ENCODE assay signal across 9 cellular contexts in the genomic region with DNA sequence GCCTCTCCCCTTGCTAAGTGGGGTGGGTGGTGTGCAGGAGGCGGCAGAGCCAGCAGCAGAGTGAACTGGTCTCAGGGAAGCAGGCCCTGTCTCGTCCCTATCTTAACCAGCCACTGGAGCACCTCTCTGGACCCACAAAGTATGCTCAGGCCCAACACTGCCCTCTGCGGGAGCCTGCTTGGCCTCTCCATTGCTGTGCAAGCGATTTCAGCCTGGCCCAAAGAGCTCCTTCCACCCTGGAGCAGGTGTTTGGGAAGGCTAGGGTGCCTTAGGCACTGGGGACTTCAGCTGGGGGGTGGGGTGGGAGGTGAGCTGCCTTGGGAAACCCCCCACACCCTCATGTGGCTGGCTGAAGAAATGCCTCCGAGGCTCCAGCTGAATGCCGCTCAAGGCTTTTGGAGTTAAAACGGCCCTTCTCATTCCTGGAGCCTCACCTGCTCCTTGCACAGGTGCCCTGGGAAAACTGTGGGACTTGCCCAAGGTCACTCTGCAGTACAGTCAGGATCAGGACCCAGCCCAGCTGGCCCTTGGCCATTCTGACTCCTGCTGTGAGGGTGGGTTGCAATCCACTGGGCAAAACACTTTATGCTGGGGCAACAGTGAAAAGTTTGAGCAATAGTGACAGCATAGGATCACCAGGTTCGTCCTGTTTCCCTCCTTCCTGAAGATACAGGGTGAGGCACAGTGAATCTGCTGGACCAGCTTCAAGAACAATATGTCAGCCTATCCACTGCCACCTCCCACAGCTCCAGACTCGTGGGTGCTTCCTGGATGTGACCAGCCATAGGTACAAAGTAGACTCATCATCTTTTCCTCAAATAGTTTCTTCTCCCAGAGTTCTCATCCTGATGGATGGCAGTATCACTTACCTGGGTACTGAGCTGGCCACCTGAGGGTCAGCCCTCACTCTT. TPM values are rescaled to one million over a fixed set of nuclear protein-coding genes. Genes with fewer than 3 reads are reported as not detected.
DNase-seq lines count a peak whose midpoint lies in the region; ATAC-seq and TF ChIP-seq lines count a peak whose summit lies in the region.
"Had no signal": no experiment of that assay in that cellular context is flagged by ENCODE, and none has a peak within 500 bp of the region (broad histone marks: within the 10 kb centered on the region; RNA-seq: fewer than 3 reads in every experiment).

No MANE protein-coding gene starts in this region.

- H3F3A ChIP-seq in GM23338 (replicated peaks; ENCODE audit: low read depth) (peaks cover 8% of the 10 kb centered on the region; the same call in 1 of the 2 replicates), PC-3 (ENCODE audit: low read length, unreplicated experiment) (no peaks in the 10 kb centered on the region)

- H3K4me3 ChIP-seq in AG10803 (ENCODE audit: low read length) (no peak overlapping the region), GM23338 (no peak overlapping the region), PC-3 (ENCODE audit: low read length) (no peak overlapping the region), parathyroid adenoma (ENCODE audit: low read depth, low read length) (no peak overlapping the region)

- ATAC-seq in GM23338, result peak; percentile 93
- ATAC-seq in PC-3, result peak; percentile 97
- no peak for ATAC-seq in GM18907 (IDR thresholded peaks at IDR 0.05; ENCODE audit: unreplicated experiment)
- ATAC-seq in HG02759 (IDR thresholded peaks at IDR 0.05; ENCODE audit: unreplicated experiment), result no peak

- H3K9ac ChIP-seq in PC-3 (ENCODE audit: low read length), result no peak overlapping the region
- H3K9ac ChIP-seq in parathyroid adenoma, result no peak overlapping the region

- H3K27me3 Mint-ChIP-seq in GM23338 (ENCODE audit: insufficient read depth, low read depth, poor library complexity), result peaks cover 13% of the 10 kb centered on the region

- H3K9me2 ChIP-seq in GM23338 (ENCODE audit: insufficient read depth), result no peaks in the 10 kb centered on the region
- H3K9me2 ChIP-seq in PC-3 (replicated peaks; ENCODE audit: low read length), result no peaks in the 10 kb centered on the region

- H3K36me3 Mint-ChIP-seq in GM23338 (ENCODE audit: low read depth), result no peaks in the 10 kb centered on the region

- H2AFZ ChIP-seq in GM23338, result peak overlapping the region; percentile 69
- peak overlapping the region; percentile 14; the same call in 1 of the 2 replicates for H2AFZ ChIP-seq in PC-3 (ENCODE audit: low read length)
- H2AFZ ChIP-seq in parathyroid adenoma, result no peak overlapping the region

- POLR2A ChIA-PET in PC-3 (lab: Charles Lee; ENCODE audit: unreplicated experiment), result interaction anchor here (0.6 kb wide), 4 partner anchors 54 to 95 kb away, joined by 3 to 5 read pairs (median 3); partner anchors contain the start of gene SPHK1

- H3K4me2 ChIP-seq in GM23338 (no peak overlapping the region), PC-3 (ENCODE audit: low read length) (no peak overlapping the region), parathyroid adenoma (ENCODE audit: low read length) (no peak overlapping the region)

- H3K27ac Mint-ChIP-seq in GM23338, result 0 out of 2 replicates have a peak overlapping the region, but pooled peaks have one; percentile 56

- TF ChIP-seq CTCF in AG10803 (conservative IDR thresholded peaks at IDR 0.05; ENCODE audit: low read length) (peak; percentile 69), GM23338 (conservative IDR thresholded peaks at IDR 0.05; ENCODE audit: low read depth in 2 of 2) (peak; percentile 68 to 88), PC-3 (conservative IDR thresholded peaks at IDR 0.05; ENCODE audit: low read depth, low read length) (peak; percentile 91), parathyroid adenoma (IDR thresholded peaks at IDR 0.05) (peak; percentile 65)

- H3K9me3 Mint-ChIP-seq in GM23338, result no peaks in the 10 kb centered on the region

- no peak overlapping the region for H3K4me3 Mint-ChIP-seq in GM23338

- peaks cover 15% of the 10 kb centered on the region for H3K4me1 ChIP-seq in GM23338 (ENCODE audit: insufficient read depth)
- H3K4me1 ChIP-seq in PC-3 (ENCODE audit: insufficient read depth, low read length), result no peaks in the 10 kb centered on the region
- H3K4me1 ChIP-seq in parathyroid adenoma, result no peaks in the 10 kb centered on the region

- H3K9me3 ChIP-seq in PC-3 (ENCODE audit: low read length) (no peaks in the 10 kb centered on the region), parathyroid adenoma (ENCODE audit: control insufficient read depth, low read length) (no peaks in the 10 kb centered on the region)

- H3K36me3 ChIP-seq in GM23338 (ENCODE audit: insufficient read depth), result no peaks in the 10 kb centered on the region
- H3K36me3 ChIP-seq in PC-3 (ENCODE audit: low read depth, low read length), result no peaks in the 10 kb centered on the region
- no peaks in the 10 kb centered on the region for H3K36me3 ChIP-seq in parathyroid adenoma (ENCODE audit: control insufficient read depth, insufficient read depth, low read length)

- intact Hi-C loops in PC-3 (cut with micrococcal nuclease), result loop anchor here (1.0 kb wide), 1 partner anchor 51 kb away; no protein-coding TSS in a partner anchor

- no TSS peak for BruUV-seq in PC-3 (replicated peaks; lab: Mats Ljungman, UMichigan)

- H3K4me1 Mint-ChIP-seq in GM23338, result peaks cover 19% of the 10 kb centered on the region; the same call in 2 of the 3 replicates

- H3K27ac ChIP-seq in GM23338 (ENCODE audit: low read depth) (no peak overlapping the region; the same call in 1 of the 2 replicates), PC-3 (ENCODE audit: low read length) (no peak overlapping the region), parathyroid adenoma (no peak overlapping the region)

- no peaks in the 10 kb centered on the region for H3K27me3 ChIP-seq in GM23338 (ENCODE audit: insufficient read depth)
- no peaks in the 10 kb centered on the region for H3K27me3 ChIP-seq in PC-3 (ENCODE audit: low read length)
- no peaks in the 10 kb centered on the region for H3K27me3 ChIP-seq in parathyroid adenoma (ENCODE audit: control insufficient read depth, insufficient read depth, low read length)

- H3K79me2 ChIP-seq in GM23338 (replicated peaks; ENCODE audit: insufficient read depth) (no peaks in the 10 kb centered on the region), PC-3 (ENCODE audit: low read length) (no peaks in the 10 kb centered on the region), parathyroid adenoma (no peaks in the 10 kb centered on the region)

- CTCF ChIA-PET in PC-3 (lab: Charles Lee), result interaction anchor here (0.5 to 3.1 kb wide), 23 partner anchors 9 to 323 kb away, joined by 3 to 50 read pairs (median 5); partner anchors contain the start of genes AANAT, RHBDF2 and SPHK1

- DNase-seq in AG10803 (ENCODE audit: low read depth) (peak; percentile 54), GM23338 (ENCODE audit: low spot score) (peak; percentile 94), PC-3 (peak; percentile 86), fibroblast of gingiva (ENCODE audit: low read depth) (peak; percentile 42)
- no peak for DNase-seq in activated effector memory CD4-positive, alpha-beta T cell treated with anti-CD3 and anti-CD28 coated beads, Interleukin-2, amount 50 U/mL, for 16 hours

- H4K20me1 ChIP-seq in GM23338 (replicated peaks; ENCODE audit: insufficient read depth) (no peaks in the 10 kb centered on the region), PC-3 (ENCODE audit: low read length) (no peaks in the 10 kb centered on the region)

RNA-seq across cellular contexts. Expression of gene UBE2O, which starts 5.9 kb away (rescaled TPM):
- 73.7 and 79.4 TPM in 2 replicates for total RNA-seq in GM23338 (2014; rRNA removed; shearing (Covaris generic))
- 30.4 and 30.9 TPM in 2 replicates for polyA plus RNA-seq in GM23338 (2016; fragmentation: Nextera tagmentation; extraction: Ambion mirVana)
- total RNA-seq in PC-3 (2014; rRNA removed), result 64.7 and 77.3 TPM in 2 replicates

RNA-seq across cellular contexts. Expression of gene AANAT, which starts 8.6 kb away (rescaled TPM):
- 0.28 and 1.3 TPM in 2 replicates for total RNA-seq in GM23338 (2014; rRNA removed; shearing (Covaris generic))
- 0.73 and 1.0 TPM in 2 replicates for polyA plus RNA-seq in GM23338 (2016; fragmentation: Nextera tagmentation; extraction: Ambion mirVana)
- total RNA-seq in PC-3 (2014; rRNA removed), result not detected in 2 replicates
- total RNA-seq: dermis microvascular lymphatic vessel endothelial cell had no signal

RNA-seq across cellular contexts. Expression of gene RHBDF2, which starts 42.4 kb away (rescaled TPM):
- 19.5 and 29.5 TPM in 2 replicates for total RNA-seq in GM23338 (2014; rRNA removed; shearing (Covaris generic))
- 9.4 and 10.5 TPM in 2 replicates for polyA plus RNA-seq in GM23338 (2016; fragmentation: Nextera tagmentation; extraction: Ambion mirVana)
- total RNA-seq in PC-3 (2014; rRNA removed), result 52.3 and 74.8 TPM in 2 replicates

Comparison
In these comparisons a context has a peak if more than half of its experiments do, and no peak if none do; other contexts are left out.
1. ATAC-seq: peak in GM23338 (single experiment) and PC-3 (single experiment); none in GM18907 (single experiment) and HG02759 (single experiment).
2. Peak in every context shown above with its lines, with median percentiles within 50 percentile points of each other: CTCF ChIP-seq.